In the genomic region with DNA sequence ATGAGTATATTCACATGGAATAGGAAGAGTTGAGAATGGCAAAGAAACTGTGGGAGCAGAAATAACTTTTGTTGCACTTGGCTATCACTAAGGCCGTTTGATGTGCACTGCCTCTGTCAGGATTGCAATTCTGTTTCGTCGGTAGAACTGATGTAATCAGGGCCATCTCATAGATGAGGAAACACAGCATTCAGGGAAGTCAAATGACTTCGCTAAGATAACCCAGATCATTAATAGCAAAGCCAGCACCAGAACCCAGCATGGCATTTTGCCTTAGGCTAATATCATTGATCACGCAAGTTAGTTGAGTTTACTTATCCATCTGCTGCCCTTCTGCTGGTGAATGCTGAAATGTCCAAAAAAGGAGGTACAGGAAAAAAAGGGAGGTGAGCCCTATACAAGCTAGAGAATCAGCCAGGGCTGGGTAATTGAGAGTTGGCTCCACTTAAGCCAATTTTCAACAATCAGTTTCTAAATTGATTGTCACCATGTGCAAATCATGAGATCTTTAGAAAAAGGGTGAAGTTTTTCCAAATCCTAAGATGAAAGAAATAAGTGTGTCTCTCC, we compare ENCODE assay signal across 1 cellular context.
TF ChIP-seq lines count a peak whose summit lies in the region.

No MANE protein-coding gene starts in this region.

TF ChIP-seq in K562, 482 proteins besides CTCF, POLR2A, EP300 and RAD21 (continued from another document):
- no peak for TF ChIP-seq EGR1 (conservative IDR thresholded peaks at IDR 0.05)
